Comparison of ENCODE assay signal across 1 cellular context in genomic region chr14:103714063-103714724, GRCh38.
A peak's percentile ranks its signal among the peaks of the same experiment; 100 is the strongest.
TF ChIP-seq lines count a peak whose summit lies in the region.

No MANE protein-coding gene starts in this region.

TF ChIP-seq in H1, 55 proteins besides CTCF, POLR2A, EP300 and RAD21:
- TF ChIP-seq POLR2AphosphoS5 (IDR thresholded peaks at IDR 0.05; ENCODE audit: low read depth, low read length) (peak; percentile 29; the same call in 1 of the 2 replicates), RBBP5 (IDR thresholded peaks at IDR 0.05; ENCODE audit: borderline replicate concordance, low read depth, low read length) (no peak)
